17 cellular contexts compared by ENCODE assay signal in genomic region chr4:8282134-8282641, GRCh38. TPM values are rescaled to one million over a fixed set of nuclear protein-coding genes. Genes with fewer than 3 reads are reported as not detected.
"Had no signal": no experiment of that assay in that cellular context is flagged by ENCODE, and none has a peak within 500 bp of the region (broad histone marks: within the 10 kb centered on the region; RNA-seq: fewer than 3 reads in every experiment).

No MANE protein-coding gene starts in this region.

- H3K4me3 Mint-ChIP-seq: activated CD8-positive, alpha-beta memory T cell treated with anti-CD3 and anti-CD28 coated beads, Interleukin-2, amount 10 ng/mL, durations not matched to agents 7 days and 5 days; activated naive CD4-positive, alpha-beta T cell treated with anti-CD3 and anti-CD28 coated beads, Interleukin-2, amount 50 U/mL, for 24 hours; activated T-cell treated with anti-CD3 and anti-CD28 coated beads, Interleukin-2, amount 50 U/mL, for 24 hours; mesothelial cell of epicardium; stimulated activated naive CD8-positive, alpha-beta T cell treated with anti-CD3 and anti-CD28 coated beads, Interleukin-15, amount 100 ng/mL, for 72 hours; T-helper 2 cell treated with Interferon-gamma antibody and Interleukin-4, amounts not matched to agents 5 μg/mL and 100 μg/mL, for 36 hours had no signal

- ATAC-seq: activated CD8-positive, alpha-beta memory T cell treated with anti-CD3 and anti-CD28 coated beads, Interleukin-2, amount 10 ng/mL, durations not matched to agents 7 days and 5 days; esophagus mucosa; foreskin keratinocyte; stimulated activated naive CD8-positive, alpha-beta T cell treated with anti-CD3 and anti-CD28 coated beads, Interleukin-15, amount 100 ng/mL, for 72 hours had no signal

- H3K4me3 ChIP-seq: dorsolateral prefrontal cortex had no signal

- H3K4me1 ChIP-seq: foreskin keratinocyte had no signal

- H3K27me3 Mint-ChIP-seq: activated CD8-positive, alpha-beta memory T cell treated with anti-CD3 and anti-CD28 coated beads, Interleukin-2, amount 10 ng/mL, durations not matched to agents 7 days and 5 days; activated naive CD4-positive, alpha-beta T cell treated with anti-CD3 and anti-CD28 coated beads, Interleukin-2, amount 50 U/mL, for 24 hours; activated T-cell treated with anti-CD3 and anti-CD28 coated beads, Interleukin-2, amount 50 U/mL, for 24 hours; stimulated activated naive CD8-positive, alpha-beta T cell treated with anti-CD3 and anti-CD28 coated beads, Interleukin-15, amount 100 ng/mL, for 72 hours had no signal

- H3K36me3 Mint-ChIP-seq: activated CD8-positive, alpha-beta memory T cell treated with anti-CD3 and anti-CD28 coated beads, Interleukin-2, amount 10 ng/mL, durations not matched to agents 7 days and 5 days; activated naive CD4-positive, alpha-beta T cell treated with anti-CD3 and anti-CD28 coated beads, Interleukin-2, amount 50 U/mL, for 24 hours; mesothelial cell of epicardium had no signal

- H3K27ac ChIP-seq: dorsolateral prefrontal cortex, foreskin keratinocyte had no signal

- H3K9me3 Mint-ChIP-seq: activated naive CD4-positive, alpha-beta T cell treated with anti-CD3 and anti-CD28 coated beads, Interleukin-2, amount 50 U/mL, for 24 hours; activated T-cell treated with anti-CD3 and anti-CD28 coated beads, Interleukin-2, amount 50 U/mL, for 24 hours; mesothelial cell of epicardium; stimulated activated naive CD8-positive, alpha-beta T cell treated with anti-CD3 and anti-CD28 coated beads, Interleukin-15, amount 100 ng/mL, for 72 hours; T-helper 2 cell treated with Interferon-gamma antibody and Interleukin-4, amounts not matched to agents 5 μg/mL and 100 μg/mL, for 36 hours had no signal

- H3K27ac Mint-ChIP-seq: activated CD8-positive, alpha-beta memory T cell treated with anti-CD3 and anti-CD28 coated beads, Interleukin-2, amount 10 ng/mL, durations not matched to agents 7 days and 5 days; activated naive CD4-positive, alpha-beta T cell treated with anti-CD3 and anti-CD28 coated beads, Interleukin-2, amount 50 U/mL, for 24 hours; activated T-cell treated with anti-CD3 and anti-CD28 coated beads, Interleukin-2, amount 50 U/mL, for 24 hours; T-helper 2 cell treated with Interferon-gamma antibody and Interleukin-4, amounts not matched to agents 5 μg/mL and 100 μg/mL, for 36 hours had no signal

- H3K4me1 Mint-ChIP-seq: activated CD8-positive, alpha-beta memory T cell treated with anti-CD3 and anti-CD28 coated beads, Interleukin-2, amount 10 ng/mL, durations not matched to agents 7 days and 5 days had no signal

- DNase-seq: activated CD4-positive, alpha-beta T cell treated with anti-CD3 and anti-CD28 coated beads, Interleukin-2, amount 50 U/mL, for 48 hours; activated CD8-positive, alpha-beta memory T cell treated with anti-CD3 and anti-CD28 coated beads, Interleukin-2, amount 10 ng/mL, durations not matched to agents 7 days and 5 days; activated effector memory CD4-positive, alpha-beta T cell treated with Interleukin-2 at 50 U/mL for 16 hours; activated T-cell treated with anti-CD3 and anti-CD28 coated beads, Interleukin-2, amount 50 U/mL, for 24 hours; amniotic stem cell; dorsolateral prefrontal cortex; foreskin keratinocyte; head of caudate nucleus; islet precursor cell; nucleus accumbens; stimulated activated CD4-positive, alpha-beta T cell treated with anti-CD3 and anti-CD28 coated beads, Interleukin-4, amount 100 ng/mL, for 1 hour; stimulated activated naive CD8-positive, alpha-beta T cell treated with anti-CD3 and anti-CD28 coated beads, Interleukin-15, amount 100 ng/mL, for 72 hours; SW 1271 had no signal

RNA-seq across cellular contexts. Expression of gene HTRA3, which starts 12.6 kb away (rescaled TPM):
- total RNA-seq: activated CD8-positive, alpha-beta memory T cell treated with anti-CD3 and anti-CD28 coated beads, Interleukin-2, amount 10 ng/mL, durations not matched to agents 7 days and 5 days; foreskin keratinocyte had no signal
- polyA plus RNA-seq: foreskin keratinocyte had no signal
